Comparison of ENCODE assay signal across 1 cellular context in genomic region chr2:43018179-43019024, GRCh38.
TF ChIP-seq lines count a peak whose summit lies in the region.

No MANE protein-coding gene starts in this region.

TF ChIP-seq in HepG2, 621 proteins besides CTCF, POLR2A, EP300 and RAD21 (continued from another document):
- TF ChIP-seq ZNF710 (CRISPR knock-in tag; IDR thresholded peaks at IDR 0.05; ENCODE audit: borderline replicate concordance) (peak; percentile 86; the same call in 1 of the 2 replicates), ZNF761 (CRISPR knock-in tag; conservative IDR thresholded peaks at IDR 0.05) (peak; percentile 92; the same call in 1 of the 2 replicates), FOXK2 (IDR thresholded peaks at IDR 0.05) (no peak), ZNF382 (CRISPR knock-in tag; IDR thresholded peaks at IDR 0.05; ENCODE audit: borderline replicate concordance) (no peak), IRF2 (CRISPR knock-in tag; IDR thresholded peaks at IDR 0.05) (peak; percentile 89), ZNF691 (CRISPR knock-in tag; IDR thresholded peaks at IDR 0.05; ENCODE audit: borderline replicate concordance, low read depth) (peak; percentile 95), NFE2L2 (IDR thresholded peaks at IDR 0.05; ENCODE audit: low read length) (no peak), ZBTB8A (CRISPR knock-in tag; IDR thresholded peaks at IDR 0.05; ENCODE audit: borderline replicate concordance, low read depth) (no peak), ZNF878 (CRISPR knock-in tag; IDR thresholded peaks at IDR 0.05) (no peak), ZNF670 (CRISPR knock-in tag; IDR thresholded peaks at IDR 0.05; ENCODE audit: borderline replicate concordance) (peak; percentile 86), ZSCAN31 (CRISPR knock-in tag; IDR thresholded peaks at IDR 0.05; ENCODE audit: low read depth) (peak; percentile 34), CREB1 (IDR thresholded peaks at IDR 0.05) (no peak), CREB1 (CRISPR knock-in tag; IDR thresholded peaks at IDR 0.05) (no peak), ZNF772 (CRISPR knock-in tag; IDR thresholded peaks at IDR 0.05) (peak; percentile 67), BRCA1 (CRISPR knock-in tag; IDR thresholded peaks at IDR 0.05) (no peak), ZNF749 (CRISPR knock-in tag; IDR thresholded peaks at IDR 0.05; ENCODE audit: borderline replicate concordance) (no peak; the same call in 1 of the 2 replicates), IRX3 (CRISPR knock-in tag; IDR thresholded peaks at IDR 0.05; ENCODE audit: borderline replicate concordance, low read depth) (peak; percentile 53; the same call in 1 of the 2 replicates), NCOA5 (CRISPR knock-in tag; IDR thresholded peaks at IDR 0.05) (no peak), JUN (CRISPR knock-in tag; IDR thresholded peaks at IDR 0.05) (peak; percentile 80), SALL1 (CRISPR knock-in tag; IDR thresholded peaks at IDR 0.05) (peak; percentile 98), SNAI1 (CRISPR knock-in tag; IDR thresholded peaks at IDR 0.05; ENCODE audit: borderline replicate concordance) (no peak), KMT2A (CRISPR knock-in tag; IDR thresholded peaks at IDR 0.05) (peak; percentile 90), RCOR2 (CRISPR knock-in tag; IDR thresholded peaks at IDR 0.05) (peak; percentile 75), RXRB (CRISPR knock-in tag; IDR thresholded peaks at IDR 0.05; ENCODE audit: borderline replicate concordance) (peak; percentile 89), SMYD3 (CRISPR knock-in tag; IDR thresholded peaks at IDR 0.05) (no peak), ZBTB33 (CRISPR knock-in tag; IDR thresholded peaks at IDR 0.05) (peak; percentile 85), PAWR (CRISPR knock-in tag; IDR thresholded peaks at IDR 0.05; ENCODE audit: borderline replicate concordance) (0 out of 2 replicates have a peak, but pooled peaks have one; percentile 47), ZNF205 (CRISPR knock-in tag; IDR thresholded peaks at IDR 0.05) (peak; percentile 64; the same call in 1 of the 2 replicates), NFE2L1 (CRISPR knock-in tag; IDR thresholded peaks at IDR 0.05; ENCODE audit: borderline replicate concordance) (0 out of 2 replicates have a peak, but pooled peaks have one; percentile 64), ZNF546 (CRISPR knock-in tag; conservative IDR thresholded peaks at IDR 0.05) (no peak), PREB (CRISPR knock-in tag; IDR thresholded peaks at IDR 0.05) (no peak), RAD51 (IDR thresholded peaks at IDR 0.05; ENCODE audit: borderline replicate concordance) (no peak), ZZZ3 (CRISPR knock-in tag; IDR thresholded peaks at IDR 0.05; ENCODE audit: borderline replicate concordance) (no peak), ZEB1 (IDR thresholded peaks at IDR 0.05; ENCODE audit: insufficient replicate concordance, low read depth) (no peak)
